ENCODE assay signal across 14 cellular contexts in the genomic region with DNA sequence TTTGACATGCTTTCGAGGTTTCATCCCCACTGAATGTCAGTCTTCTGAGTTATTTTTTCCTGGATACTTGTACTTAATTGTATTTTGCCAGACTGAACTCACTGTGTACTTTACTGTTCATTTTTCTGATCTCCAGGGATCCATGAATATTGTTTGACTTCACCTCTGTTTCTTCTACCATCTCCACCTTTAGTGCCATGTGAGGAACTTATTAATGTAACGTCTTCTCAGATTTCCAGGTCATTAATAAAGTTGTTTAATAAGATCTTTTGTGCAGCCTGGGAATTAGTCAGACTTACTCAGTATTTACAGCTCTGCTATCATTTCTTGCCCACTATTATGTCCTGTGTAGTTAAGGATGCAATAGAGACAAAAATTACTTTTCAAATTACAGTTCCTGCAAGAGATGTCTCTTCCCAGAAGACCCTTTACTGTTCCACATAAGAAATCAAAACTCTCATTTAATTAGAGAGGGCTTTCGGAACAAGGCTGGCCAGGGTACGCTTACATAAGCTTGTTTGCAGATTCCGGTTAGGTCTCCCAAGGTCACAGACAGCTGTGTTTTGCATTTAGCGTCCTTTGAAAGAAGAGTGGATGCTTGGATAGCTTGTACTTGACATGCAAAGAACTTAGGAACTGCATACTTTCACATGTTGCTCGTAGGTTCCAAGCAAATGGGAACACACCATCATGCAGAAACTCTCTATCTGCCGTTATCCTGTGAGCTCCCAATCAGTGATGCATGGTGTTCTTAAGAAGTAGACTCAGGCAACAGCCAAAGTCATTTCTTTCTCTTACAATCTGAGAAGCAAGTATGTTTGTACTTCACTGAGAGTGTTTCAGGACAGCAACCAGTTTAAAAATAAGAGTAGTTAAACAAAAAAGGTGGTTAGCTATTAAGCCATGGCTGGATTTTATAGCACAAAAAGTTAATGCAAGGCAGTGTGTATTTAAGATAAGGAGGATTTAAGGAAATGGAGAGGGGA. TPM values are rescaled to one million over a fixed set of nuclear protein-coding genes. Genes with fewer than 3 reads are reported as not detected.
A peak's percentile ranks its signal among the peaks of the same experiment; 100 is the strongest.
DNase-seq lines count a peak whose midpoint lies in the region; ATAC-seq and TF ChIP-seq lines count a peak whose summit lies in the region.
"Had no signal": no experiment of that assay in that cellular context is flagged by ENCODE, and none has a peak within 500 bp of the region (broad histone marks: within the 10 kb centered on the region; RNA-seq: fewer than 3 reads in every experiment).

No MANE protein-coding gene starts in this region.

- H3K27me3 ChIP-seq in mucosa of rectum (ENCODE audit: control insufficient read depth in 2 of 2, insufficient read depth in 2 of 2, low read length in 2 of 2) (no peaks in the 10 kb centered on the region), upper lobe of right lung (no peaks in the 10 kb centered on the region)
- H3K27me3 ChIP-seq: testis had no signal

- H3K36me3 ChIP-seq in mucosa of rectum (ENCODE audit: control insufficient read depth in 2 of 2, insufficient read depth in 2 of 2, low read length in 2 of 2) (no peaks in the 10 kb centered on the region), upper lobe of right lung (no peaks in the 10 kb centered on the region)

- no peaks in the 10 kb centered on the region for H3K27me3 Mint-ChIP-seq in activated CD4-positive, alpha-beta T cell treated with anti-CD3 and anti-CD28 coated beads, Interleukin-2, amount 10 ng/mL, durations not matched to agents 7 days and 5 days
- H3K27me3 Mint-ChIP-seq: CD8-positive, alpha-beta memory T cell had no signal

- DNase-seq in activated CD4-positive, alpha-beta T cell treated with anti-CD3 and anti-CD28 coated beads, Interleukin-2, amount 10 ng/mL, durations not matched to agents 7 days and 5 days: no peak
- no peak for DNase-seq in activated CD4-positive, alpha-beta T cell treated with anti-CD3 and anti-CD28 coated beads, Interleukin-2, amount 50 U/mL, for 4 hours
- DNase-seq in fibroblast of villous mesenchyme (ENCODE audit: low read depth) (peak; percentile 50), upper lobe of right lung (no peak)
- DNase-seq: CD8-positive, alpha-beta memory T cell; immature natural killer cell; NCI-H1417; NCI-H748 treated with DMSO at 0.1 percent for 48 hours; testis had no signal

- H3K4me3 Mint-ChIP-seq in activated CD4-positive, alpha-beta T cell treated with anti-CD3 and anti-CD28 coated beads, Interleukin-2, amount 10 ng/mL, durations not matched to agents 7 days and 5 days: no peak overlapping the region
- H3K4me3 Mint-ChIP-seq: immature natural killer cell, neural crest cell had no signal

- H3K9ac ChIP-seq in mucosa of rectum (ENCODE audit: low read depth in 1 of 2, low read length in 2 of 2): no peak overlapping the region

- H3K4me1 ChIP-seq in mucosa of rectum (ENCODE audit: control insufficient read depth in 2 of 2, insufficient read depth in 2 of 2, low read length in 2 of 2) (peaks cover 8 to 22% of the 10 kb centered on the region in 2 donors), upper lobe of right lung (peaks cover 27% of the 10 kb centered on the region)
- H3K4me1 ChIP-seq: testis had no signal

- peak; percentile 22 for ATAC-seq in upper lobe of right lung
- ATAC-seq in GM21367 (IDR thresholded peaks at IDR 0.05; ENCODE audit: unreplicated experiment): no peak
- ATAC-seq in HG03469 (IDR thresholded peaks at IDR 0.05; ENCODE audit: unreplicated experiment): no peak
- no peak for ATAC-seq in GM21737 (IDR thresholded peaks at IDR 0.05; ENCODE audit: unreplicated experiment)

- H3K4me3 ChIP-seq in fibroblast of villous mesenchyme (ENCODE audit: low read depth, low read length) (no peak overlapping the region), mucosa of rectum (ENCODE audit: low read length in 2 of 2) (peak overlapping the region; percentile 8 to 13), upper lobe of right lung (no peak overlapping the region)
- H3K4me3 ChIP-seq: testis had no signal

- peaks cover 53% of the 10 kb centered on the region for H3K4me1 Mint-ChIP-seq in activated CD4-positive, alpha-beta T cell treated with anti-CD3 and anti-CD28 coated beads, Interleukin-2, amount 10 ng/mL, durations not matched to agents 7 days and 5 days

- H3K9me3 ChIP-seq in mucosa of rectum (ENCODE audit: control insufficient read depth in 2 of 2, low read length in 2 of 2): no peaks in the 10 kb centered on the region
- H3K9me3 ChIP-seq in upper lobe of right lung: no peaks in the 10 kb centered on the region
- H3K9me3 ChIP-seq: testis had no signal

- H3K27ac Mint-ChIP-seq in activated CD4-positive, alpha-beta T cell treated with anti-CD3 and anti-CD28 coated beads, Interleukin-2, amount 10 ng/mL, durations not matched to agents 7 days and 5 days: peak overlapping the region; percentile 74
- H3K27ac Mint-ChIP-seq: CD8-positive, alpha-beta memory T cell; immature natural killer cell had no signal

- POLR2A ChIA-PET in activated CD4-positive, alpha-beta T cell treated with anti-CD3 and anti-CD28 coated beads, Interleukin-2, amount 10 ng/mL, durations not matched to agents 7 days and 5 days (lab: Charles Lee): no interaction called here

- H3K9me3 Mint-ChIP-seq in activated CD4-positive, alpha-beta T cell treated with anti-CD3 and anti-CD28 coated beads, Interleukin-2, amount 10 ng/mL, durations not matched to agents 7 days and 5 days: no peaks in the 10 kb centered on the region
- H3K9me3 Mint-ChIP-seq: CD8-positive, alpha-beta memory T cell; immature natural killer cell; neural crest cell had no signal

- CTCF ChIA-PET in activated CD4-positive, alpha-beta T cell treated with anti-CD3 and anti-CD28 coated beads, Interleukin-2, amount 10 ng/mL, durations not matched to agents 7 days and 5 days (lab: Charles Lee): interaction anchor here (0.9 to 2.0 kb wide), 4 partner anchors 8 to 177 kb away, joined by 3 to 5 read pairs (median 4); no protein-coding TSS in a partner anchor

- intact Hi-C loops in upper lobe of right lung (cut with DNase I): no loop called here

- TF ChIP-seq CTCF in fibroblast of villous mesenchyme (IDR thresholded peaks at IDR 0.05; ENCODE audit: insufficient read depth, low read depth, low read length): no peak
- TF ChIP-seq CTCF in upper lobe of right lung (IDR thresholded peaks at IDR 0.05): no peak

- H3K27ac ChIP-seq in mucosa of rectum (ENCODE audit: low read depth in 2 of 2, low read length in 2 of 2) (peak overlapping the region; percentile 49 to 50), upper lobe of right lung (peak overlapping the region; percentile 21)
- H3K27ac ChIP-seq: testis had no signal

- peaks cover 21% of the 10 kb centered on the region for H3K36me3 Mint-ChIP-seq in activated CD4-positive, alpha-beta T cell treated with anti-CD3 and anti-CD28 coated beads, Interleukin-2, amount 10 ng/mL, durations not matched to agents 7 days and 5 days (ENCODE audit: low read depth)

RNA-seq across cellular contexts. Expression of gene FILIP1L, which starts 37.5 kb away (rescaled TPM):
- total RNA-seq in activated CD4-positive, alpha-beta T cell treated with anti-CD3 and anti-CD28 coated beads, Interleukin-2, amount 10 ng/mL, durations not matched to agents 7 days and 5 days: under 1 TPM; 0.25 to 0.44 TPM
- total RNA-seq in fibroblast of villous mesenchyme: 146 and 213 TPM in 2 replicates
- 43.2 TPM for total RNA-seq in upper lobe of right lung

Comparison
In these comparisons a context has a peak if more than half of its experiments do, and no peak if none do; other contexts are left out.
1. H3K4me3 ChIP-seq: peak in mucosa of rectum (2 of 2); none in fibroblast of villous mesenchyme (single experiment) and upper lobe of right lung (single experiment).
2. RNA of gene FILIP1L, which starts 37.5 kb away (total RNA-seq): 146 to 213 TPM in fibroblast of villous mesenchyme and 43.2 TPM in upper lobe of right lung (single experiment); 0.25 to 0.44 TPM in activated CD4-positive, alpha-beta T cell treated with anti-CD3 and anti-CD28 coated beads, Interleukin-2, amount 10 ng/mL, durations not matched to agents 7 days and 5 days; every median in the first group is over 10 times any median in the second.